In the genomic region with DNA sequence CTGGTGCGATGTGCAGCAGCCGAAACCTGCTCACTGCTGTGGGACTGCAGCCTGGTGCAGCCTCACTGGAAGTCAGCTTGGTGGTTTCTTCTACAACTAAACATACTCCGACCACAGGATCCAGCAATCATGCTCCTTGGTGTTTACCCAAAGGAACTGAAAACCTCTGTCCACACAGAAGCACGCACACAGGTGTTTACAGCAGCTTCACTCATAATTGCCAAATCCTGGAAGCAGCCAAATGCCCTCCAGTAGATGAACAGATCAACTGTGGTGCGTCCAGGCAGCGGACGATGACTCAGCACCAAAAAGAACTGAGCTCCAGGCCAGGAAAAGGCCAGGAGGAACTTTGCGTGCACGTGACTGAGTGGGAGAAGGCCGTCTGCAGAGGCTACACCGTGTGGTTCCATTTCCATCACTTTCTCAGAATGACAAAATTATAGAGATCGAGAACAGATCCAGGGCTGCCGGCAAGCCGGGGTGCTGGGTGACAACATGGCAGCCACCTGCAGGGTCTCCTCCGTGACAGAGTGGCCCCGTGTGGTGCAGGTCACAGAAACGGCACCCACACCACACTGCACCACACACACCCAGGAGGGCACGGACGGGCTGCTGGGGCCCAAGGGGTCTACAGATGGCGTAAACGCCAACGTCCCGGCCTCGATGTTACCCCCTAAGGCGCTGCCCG, we compare ENCODE assay signal across 10 cellular contexts. TPM values are rescaled to one million over a fixed set of nuclear protein-coding genes. Genes with fewer than 3 reads are reported as not detected.
A peak's percentile ranks its signal among the peaks of the same experiment; 100 is the strongest.
DNase-seq lines count a peak whose midpoint lies in the region; ATAC-seq and TF ChIP-seq lines count a peak whose summit lies in the region.
"Had no signal": no experiment of that assay in that cellular context is flagged by ENCODE, and none has a peak within 500 bp of the region (broad histone marks: within the 10 kb centered on the region; RNA-seq: fewer than 3 reads in every experiment).

No MANE protein-coding gene starts in this region.

- peak; percentile 23 for ATAC-seq in activated CD8-positive, alpha-beta memory T cell treated with anti-CD3 and anti-CD28 coated beads, Interleukin-2, amount 10 ng/mL, durations not matched to agents 7 days and 5 days
- peak; percentile 65 to 68 for ATAC-seq in left cardiac atrium
- ATAC-seq in HG02642 (IDR thresholded peaks at IDR 0.05; ENCODE audit: poor library complexity, unreplicated experiment): no peak

- CTCF ChIA-PET in activated CD8-positive, alpha-beta memory T cell treated with anti-CD3 and anti-CD28 coated beads, Interleukin-2, amount 10 ng/mL, durations not matched to agents 7 days and 5 days (lab: Charles Lee): interaction anchor here (1.0 to 1.4 kb wide), 2 partner anchors 23 to 37 kb away, joined by 3 to 4 read pairs; a partner anchor contains a TSS

- peaks cover 16% of the 10 kb centered on the region for H3K4me1 ChIP-seq in testis
- H3K4me1 ChIP-seq in vagina: peaks cover 10% of the 10 kb centered on the region

- no peaks in the 10 kb centered on the region for H3K36me3 Mint-ChIP-seq in activated CD8-positive, alpha-beta memory T cell treated with anti-CD3 and anti-CD28 coated beads, Interleukin-2, amount 10 ng/mL, durations not matched to agents 7 days and 5 days
- H3K36me3 Mint-ChIP-seq: CD4-positive, CD25-positive, alpha-beta regulatory T cell had no signal

- H3K27ac ChIP-seq in testis: peak overlapping the region in 1 of 2 donors; percentile 50
- H3K27ac ChIP-seq in vagina: no peak overlapping the region

- no peaks in the 10 kb centered on the region for H3K27me3 Mint-ChIP-seq in activated CD8-positive, alpha-beta memory T cell treated with anti-CD3 and anti-CD28 coated beads, Interleukin-2, amount 10 ng/mL, durations not matched to agents 7 days and 5 days

- H3K36me3 ChIP-seq in testis (ENCODE audit: low read depth, missing control alignments): no peaks in the 10 kb centered on the region
- no peaks in the 10 kb centered on the region for H3K36me3 ChIP-seq in vagina

- no peaks in the 10 kb centered on the region for H3K27me3 ChIP-seq in testis
- H3K27me3 ChIP-seq in vagina: no peaks in the 10 kb centered on the region

- no peaks in the 10 kb centered on the region for H3K9me3 ChIP-seq in testis
- no peaks in the 10 kb centered on the region for H3K9me3 ChIP-seq in vagina

- intact Hi-C loops in left cardiac atrium (cut with DNase I): no loop called here
- intact Hi-C loops in testis (cut with DNase I; ENCODE audit: low total_unique reads): no loop called here
- intact Hi-C loops in vagina (cut with DNase I): no loop called here

- H3K4me3 ChIP-seq in testis: no peak overlapping the region
- no peak overlapping the region for H3K4me3 ChIP-seq in vagina

- H3K9me3 Mint-ChIP-seq in activated CD8-positive, alpha-beta memory T cell treated with anti-CD3 and anti-CD28 coated beads, Interleukin-2, amount 10 ng/mL, durations not matched to agents 7 days and 5 days (ENCODE audit: low read depth): no peaks in the 10 kb centered on the region
- H3K9me3 Mint-ChIP-seq: T-helper 1 cell treated with Interleukin-12 subunit alpha and Interleukin-12 subunit beta and Interleukin-4 antibody, amounts not matched to agents 30 μg/mL and 1 μg/mL, for 36 hours had no signal

- no peak for DNase-seq in activated CD8-positive, alpha-beta memory T cell treated with anti-CD3 and anti-CD28 coated beads, Interleukin-2, amount 10 ng/mL, durations not matched to agents 7 days and 5 days
- DNase-seq in activated CD8-positive, alpha-beta memory T cell treated with anti-CD3 and anti-CD28 coated beads for 24 hours: no peak
- DNase-seq in T1000 (lab: John Stamatoyannopoulos, UW) (peak; percentile 39), left cardiac atrium (no peak), testis (peak; percentile 69), NCI-H345 (lab: John Stamatoyannopoulos, UW) (no peak), vagina (ENCODE audit: extremely low spot score in 2 of 2) (no peak)
- DNase-seq: CD4-positive, CD25-positive, alpha-beta regulatory T cell had no signal

- no peak for TF ChIP-seq POLR2A in testis (IDR thresholded peaks at IDR 0.05)
- TF ChIP-seq POLR2A in vagina (IDR thresholded peaks at IDR 0.05): no peak

- peaks cover 9% of the 10 kb centered on the region for H3K4me1 Mint-ChIP-seq in activated CD8-positive, alpha-beta memory T cell treated with anti-CD3 and anti-CD28 coated beads, Interleukin-2, amount 10 ng/mL, durations not matched to agents 7 days and 5 days
- H3K4me1 Mint-ChIP-seq: CD4-positive, CD25-positive, alpha-beta regulatory T cell had no signal

- H3K27ac Mint-ChIP-seq in activated CD8-positive, alpha-beta memory T cell treated with anti-CD3 and anti-CD28 coated beads, Interleukin-2, amount 10 ng/mL, durations not matched to agents 7 days and 5 days: no peak overlapping the region
- H3K27ac Mint-ChIP-seq: T-helper 1 cell treated with Interleukin-12 subunit alpha and Interleukin-12 subunit beta and Interleukin-4 antibody, amounts not matched to agents 30 μg/mL and 1 μg/mL, for 36 hours had no signal

- no peak overlapping the region for H3K4me3 Mint-ChIP-seq in activated CD8-positive, alpha-beta memory T cell treated with anti-CD3 and anti-CD28 coated beads, Interleukin-2, amount 10 ng/mL, durations not matched to agents 7 days and 5 days
- H3K4me3 Mint-ChIP-seq: T-helper 1 cell treated with Interleukin-12 subunit alpha and Interleukin-12 subunit beta and Interleukin-4 antibody, amounts not matched to agents 30 μg/mL and 1 μg/mL, for 36 hours had no signal

- WGBS in testis, 2 donors: 75 to 78% methylated on average over 26 of the region's 26 CpGs

- TF ChIP-seq CTCF in testis (IDR thresholded peaks at IDR 0.05) (no peak), vagina (IDR thresholded peaks at IDR 0.05) (no peak)

RNA-seq across cellular contexts. Expression of a gene that starts 23.1 kb away (rescaled TPM):
- total RNA-seq in activated CD8-positive, alpha-beta memory T cell treated with anti-CD3 and anti-CD28 coated beads, Interleukin-2, amount 10 ng/mL, durations not matched to agents 7 days and 5 days: 10 to 100 TPM; 35.8 to 42.1 TPM
- total RNA-seq in left cardiac atrium (10 to 100 TPM; 20.5 to 25.1 TPM), testis (100 to 1,000 TPM in 1 of 2 donors, 10 to 100 TPM in 1; 81.7 to 105 TPM), vagina (35.1 TPM)
- polyA plus RNA-seq in testis (ENCODE audit: insufficient read depth, low read depth, low replicate concordance): 42.5 TPM

RNA-seq across cellular contexts. Expression of a gene that starts 41.1 kb away (rescaled TPM):
- total RNA-seq in activated CD8-positive, alpha-beta memory T cell treated with anti-CD3 and anti-CD28 coated beads, Interleukin-2, amount 10 ng/mL, durations not matched to agents 7 days and 5 days: not detected
- total RNA-seq in left cardiac atrium: not detected
- 1 to 10 TPM; 2.0 to 2.2 TPM for total RNA-seq in testis
- 0.37 TPM for polyA plus RNA-seq in testis (ENCODE audit: insufficient read depth, low read depth, low replicate concordance)
- total RNA-seq in vagina: not detected
- total RNA-seq: CD4-positive, CD25-positive, alpha-beta regulatory T cell had no signal
- polyA plus RNA-seq: CD4-positive, CD25-positive, alpha-beta regulatory T cell had no signal

RNA-seq across cellular contexts. Expression of a gene that starts 59.0 kb away (rescaled TPM):
- under 1 TPM; 0.30 to 0.53 TPM for total RNA-seq in activated CD8-positive, alpha-beta memory T cell treated with anti-CD3 and anti-CD28 coated beads, Interleukin-2, amount 10 ng/mL, durations not matched to agents 7 days and 5 days
- total RNA-seq in left cardiac atrium (1 to 10 TPM; 2.5 to 5.3 TPM), testis (1 to 10 TPM; 4.6 to 8.0 TPM), vagina (2.9 TPM)
- polyA plus RNA-seq in testis (ENCODE audit: insufficient read depth, low read depth, low replicate concordance): 2.5 TPM

RNA-seq across cellular contexts. Expression of a gene that starts 59.3 kb away (rescaled TPM):
- total RNA-seq in activated CD8-positive, alpha-beta memory T cell treated with anti-CD3 and anti-CD28 coated beads, Interleukin-2, amount 10 ng/mL, durations not matched to agents 7 days and 5 days: 10 to 100 TPM in 1 of 2 experiments, 1 to 10 TPM in 1; 9.2 to 19.8 TPM
- total RNA-seq in left cardiac atrium (10 to 100 TPM in 1 of 2 donors, 1 to 10 TPM in 1; 8.0 to 11.7 TPM), testis (10 to 100 TPM; 15.5 to 24.5 TPM), vagina (35.6 TPM)
- 8.9 TPM for polyA plus RNA-seq in testis (ENCODE audit: insufficient read depth, low read depth, low replicate concordance)

Comparison
In these comparisons a context has a peak if more than half of its experiments do, and no peak if none do; other contexts are left out.
1. DNase-seq: peak in T1000 (single experiment) and testis (single experiment); none in activated CD8-positive, alpha-beta memory T cell treated with anti-CD3 and anti-CD28 coated beads, Interleukin-2, amount 10 ng/mL, durations not matched to agents 7 days and 5 days (single experiment), activated CD8-positive, alpha-beta memory T cell treated with anti-CD3 and anti-CD28 coated beads for 24 hours (single experiment), left cardiac atrium (single experiment), NCI-H345 (single experiment) and vagina (0 of 2).